26 cellular contexts compared by ENCODE assay signal in the genomic region with DNA sequence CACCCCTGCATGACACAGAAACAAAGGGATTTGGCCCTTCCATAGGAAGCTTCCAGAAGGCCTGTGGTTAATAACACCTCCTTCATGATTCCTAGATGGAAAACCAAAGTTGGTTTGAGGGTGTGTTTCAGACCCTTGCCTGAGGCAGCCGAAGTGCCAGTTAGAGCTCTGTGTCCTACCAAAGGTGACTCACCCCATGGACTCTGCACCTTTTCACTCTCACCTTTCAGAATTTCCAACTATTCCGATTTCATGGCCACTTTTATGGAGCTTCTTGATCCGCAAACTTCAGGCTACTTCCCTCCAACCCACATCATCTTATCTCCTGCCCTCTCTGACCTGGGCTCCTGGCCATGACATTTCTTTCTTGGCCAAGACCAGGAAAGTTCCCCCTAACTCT. TPM values are rescaled to one million over a fixed set of nuclear protein-coding genes. Genes with fewer than 3 reads are reported as not detected.
"Had no signal": no experiment of that assay in that cellular context is flagged by ENCODE, and none has a peak within 500 bp of the region (broad histone marks: within the 10 kb centered on the region; RNA-seq: fewer than 3 reads in every experiment).

No MANE protein-coding gene starts in this region.

- H3K4me3 ChIP-seq: MG63 had no signal

- ATAC-seq: Panc1, PC-3 had no signal

- FAIRE-seq: HTR-8/SVneo had no signal

- H3K4me2 ChIP-seq: SK-N-SH had no signal

- H3K9me2 ChIP-seq: SK-N-SH had no signal

- H3K27me3 ChIP-seq: MG63 had no signal

- H3K27ac ChIP-seq: HL-60, RWPE1 had no signal

- H3K36me3 ChIP-seq: MG63 had no signal

- DNase-seq: KBM-7, MG63, NCI-H1092, NCI-H1105 treated with DMSO at 0.1 percent for 48 hours, NCI-H1417 treated with DMSO at 0.1 percent for 48 hours, NCI-H146, NCI-H1694 treated with DMSO at 0.1 percent for 48 hours, NCI-H1930, NCI-H2081, NCI-H2171, NCI-H226, NCI-H446, NCI-H510A, NCI-H524 treated with DMSO at 0.1 percent for 48 hours, NCI-H69, NCI-H774, PC-3, SHP77, SK-N-SH, SW 1271 had no signal

- H3K9ac ChIP-seq: SK-N-SH had no signal

- H3K9me3 ChIP-seq: MG63, SK-N-SH had no signal

RNA-seq across cellular contexts. Expression of a gene that starts 49.2 kb away (rescaled TPM):
- total RNA-seq: LHCN-M2, SK-MEL-5 had no signal
